Comparison of ENCODE assay signal across 1 cellular context in the genomic region with DNA sequence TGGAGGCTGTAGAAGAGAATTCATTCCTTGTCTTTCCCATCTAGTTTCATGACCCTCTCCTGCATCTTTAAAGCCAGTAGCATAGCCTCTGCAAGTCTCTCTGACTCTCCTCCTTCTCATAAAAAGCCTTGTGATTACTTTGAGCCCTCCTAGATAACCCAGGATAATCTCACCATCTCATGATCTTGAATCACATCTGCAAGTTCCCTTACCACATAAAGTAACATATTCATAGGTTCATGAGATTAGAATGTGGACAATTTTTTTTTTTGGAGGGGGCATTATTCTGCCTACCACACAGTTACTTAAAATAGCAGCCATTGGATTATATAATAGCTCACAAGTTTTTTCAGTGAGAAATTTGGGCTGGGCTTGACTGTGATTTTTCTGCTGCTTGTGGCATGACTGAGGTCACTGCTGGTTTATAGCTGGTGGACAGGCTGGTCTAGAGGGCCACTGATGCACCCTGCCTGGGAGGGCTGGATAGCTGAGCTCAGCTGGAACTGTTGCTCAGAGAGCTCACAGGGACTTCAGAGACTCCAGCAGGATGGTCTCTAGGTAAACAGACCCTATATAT.
TF ChIP-seq lines count a peak whose summit lies in the region.

No MANE protein-coding gene starts in this region.

TF ChIP-seq in SK-N-SH, 30 proteins besides CTCF, POLR2A, EP300 and RAD21 (continued from another document):
- TF ChIP-seq, protein P1, sequence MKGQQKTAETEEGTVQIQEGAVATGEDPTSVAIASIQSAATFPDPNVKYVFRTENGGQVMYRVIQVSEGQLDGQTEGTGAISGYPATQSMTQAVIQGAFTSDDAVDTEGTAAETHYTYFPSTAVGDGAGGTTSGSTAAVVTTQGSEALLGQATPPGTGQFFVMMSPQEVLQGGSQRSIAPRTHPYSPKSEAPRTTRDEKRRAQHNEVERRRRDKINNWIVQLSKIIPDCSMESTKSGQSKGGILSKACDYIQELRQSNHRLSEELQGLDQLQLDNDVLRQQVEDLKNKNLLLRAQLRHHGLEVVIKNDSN (IDR thresholded peaks at IDR 0.05; ENCODE audit: borderline replicate concordance, low read depth): no peak
- TF ChIP-seq, protein P2, sequence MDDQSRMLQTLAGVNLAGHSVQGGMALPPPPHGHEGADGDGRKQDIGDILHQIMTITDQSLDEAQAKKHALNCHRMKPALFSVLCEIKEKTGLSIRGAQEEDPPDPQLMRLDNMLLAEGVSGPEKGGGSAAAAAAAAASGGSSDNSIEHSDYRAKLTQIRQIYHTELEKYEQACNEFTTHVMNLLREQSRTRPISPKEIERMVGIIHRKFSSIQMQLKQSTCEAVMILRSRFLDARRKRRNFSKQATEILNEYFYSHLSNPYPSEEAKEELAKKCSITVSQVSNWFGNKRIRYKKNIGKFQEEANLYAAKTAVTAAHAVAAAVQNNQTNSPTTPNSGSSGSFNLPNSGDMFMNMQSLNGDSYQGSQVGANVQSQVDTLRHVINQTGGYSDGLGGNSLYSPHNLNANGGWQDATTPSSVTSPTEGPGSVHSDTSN (IDR thresholded peaks at IDR 0.05): no peak
- TF ChIP-seq, protein P3, sequence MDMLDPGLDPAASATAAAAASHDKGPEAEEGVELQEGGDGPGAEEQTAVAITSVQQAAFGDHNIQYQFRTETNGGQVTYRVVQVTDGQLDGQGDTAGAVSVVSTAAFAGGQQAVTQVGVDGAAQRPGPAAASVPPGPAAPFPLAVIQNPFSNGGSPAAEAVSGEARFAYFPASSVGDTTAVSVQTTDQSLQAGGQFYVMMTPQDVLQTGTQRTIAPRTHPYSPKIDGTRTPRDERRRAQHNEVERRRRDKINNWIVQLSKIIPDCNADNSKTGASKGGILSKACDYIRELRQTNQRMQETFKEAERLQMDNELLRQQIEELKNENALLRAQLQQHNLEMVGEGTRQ (IDR thresholded peaks at IDR 0.05; ENCODE audit: borderline replicate concordance, low read depth, low read length): no peak
- TF ChIP-seq FOXM1 (IDR thresholded peaks at IDR 0.05; ENCODE audit: low read depth) (no peak), MEF2A (IDR thresholded peaks at IDR 0.05; ENCODE audit: borderline replicate concordance, low read depth) (no peak), CHD2 (IDR thresholded peaks at IDR 0.05; ENCODE audit: low read length, partially characterized antibody) (no peak), TAF1 (IDR thresholded peaks at IDR 0.05; ENCODE audit: borderline replicate concordance, low read depth, low read length) (no peak), TCF12 (IDR thresholded peaks at IDR 0.05) (no peak)
